Comparison of ENCODE assay signal across 24 cellular contexts in genomic region chr1:175443332-175443731, GRCh38.
DNase-seq lines count a peak whose midpoint lies in the region; ATAC-seq and TF ChIP-seq lines count a peak whose summit lies in the region.
"Had no signal": no experiment of that assay in that cellular context is flagged by ENCODE, and none has a peak within 500 bp of the region (broad histone marks: within the 10 kb centered on the region; RNA-seq: fewer than 3 reads in every experiment).

No MANE protein-coding gene starts in this region.

- H3K79me2 ChIP-seq in MM.1S (ENCODE audit: low read length) = no peaks in the 10 kb centered on the region

- no peaks in the 10 kb centered on the region for H3K9me2 ChIP-seq in MM.1S (replicated peaks; ENCODE audit: insufficient read depth, low read length)

- no peak overlapping the region for H3K9ac ChIP-seq in MM.1S (ENCODE audit: low read length)

- no peaks in the 10 kb centered on the region; the same call in 1 of the 2 replicates for H3F3A ChIP-seq in MM.1S (ENCODE audit: insufficient read depth, low read length)

- H4K20me1 ChIP-seq in MM.1S (ENCODE audit: insufficient read depth, low read length) = no peaks in the 10 kb centered on the region

- no peak for TF ChIP-seq CTCF in MM.1S (IDR thresholded peaks at IDR 0.05; ENCODE audit: low read length)

- H3K4me1 ChIP-seq in MM.1S (ENCODE audit: low read length) = peaks cover 26% of the 10 kb centered on the region
- H3K4me1 ChIP-seq: BE2C had no signal

- H3K36me3 ChIP-seq in MM.1S (replicated peaks; ENCODE audit: insufficient read depth, low read length) = no peaks in the 10 kb centered on the region
- H3K36me3 ChIP-seq: BE2C had no signal

- peak overlapping the region; percentile 19; the same call in 1 of the 2 replicates for H3K27ac ChIP-seq in MM.1S (ENCODE audit: low read length)

- H3K4me3 ChIP-seq in MM.1S (ENCODE audit: low read length) = no peak overlapping the region

- H3K9me3 ChIP-seq in MM.1S (replicated peaks; ENCODE audit: insufficient read depth, low read length) = no peaks in the 10 kb centered on the region
- H3K9me3 ChIP-seq: BE2C had no signal

- no peak overlapping the region for H3K4me2 ChIP-seq in MM.1S (ENCODE audit: low read depth, low read length)

- H2AFZ ChIP-seq in MM.1S (ENCODE audit: low read length) = no peak overlapping the region

- no peaks in the 10 kb centered on the region for H3K27me3 ChIP-seq in MM.1S (replicated peaks; ENCODE audit: insufficient read depth, low read length)
- H3K27me3 ChIP-seq: BE2C had no signal

- DNase-seq in MM.1S (peak; percentile 85), retina (no peak)
- DNase-seq in activated T-cell treated with anti-CD3 and anti-CD28 coated beads, Interleukin-2, amount 50 U/mL, for 1 hour = no peak
- DNase-seq: BE2C; CD4-positive, CD25-positive, alpha-beta regulatory T cell; COR-L47; DMS 273 treated with DMSO at 0.1 percent for 48 hours; DND-41; KBM-7; NCI-H1105 treated with DMSO at 0.1 percent for 48 hours; NCI-H187 treated with DMSO at 0.1 percent for 48 hours; NCI-H226; NCI-H524; PC-3; RPMI8226; SIG-M5; T-helper 1 cell; T-helper 9 cell had no signal

- peak; percentile 77 for ATAC-seq in GM18499 (IDR thresholded peaks at IDR 0.05; ENCODE audit: insufficient read depth, unreplicated experiment)
- peak; percentile 40 for ATAC-seq in GM18909 (IDR thresholded peaks at IDR 0.05; ENCODE audit: poor library complexity, unreplicated experiment)
- ATAC-seq in HG02588 (IDR thresholded peaks at IDR 0.05; ENCODE audit: unreplicated experiment) = peak; percentile 75
- ATAC-seq in HG02938 (IDR thresholded peaks at IDR 0.05; ENCODE audit: unreplicated experiment) = no peak
- no peak for ATAC-seq in HG02678 (IDR thresholded peaks at IDR 0.05; ENCODE audit: unreplicated experiment)
- ATAC-seq: HepG2, PC-3 had no signal

Comparison
In these comparisons a context has a peak if more than half of its experiments do, and no peak if none do; other contexts are left out.
1. ATAC-seq: peak in GM18499 (single experiment), GM18909 (single experiment) and HG02588 (single experiment); none in HG02938 (single experiment) and HG02678 (single experiment).